In the genomic region with DNA sequence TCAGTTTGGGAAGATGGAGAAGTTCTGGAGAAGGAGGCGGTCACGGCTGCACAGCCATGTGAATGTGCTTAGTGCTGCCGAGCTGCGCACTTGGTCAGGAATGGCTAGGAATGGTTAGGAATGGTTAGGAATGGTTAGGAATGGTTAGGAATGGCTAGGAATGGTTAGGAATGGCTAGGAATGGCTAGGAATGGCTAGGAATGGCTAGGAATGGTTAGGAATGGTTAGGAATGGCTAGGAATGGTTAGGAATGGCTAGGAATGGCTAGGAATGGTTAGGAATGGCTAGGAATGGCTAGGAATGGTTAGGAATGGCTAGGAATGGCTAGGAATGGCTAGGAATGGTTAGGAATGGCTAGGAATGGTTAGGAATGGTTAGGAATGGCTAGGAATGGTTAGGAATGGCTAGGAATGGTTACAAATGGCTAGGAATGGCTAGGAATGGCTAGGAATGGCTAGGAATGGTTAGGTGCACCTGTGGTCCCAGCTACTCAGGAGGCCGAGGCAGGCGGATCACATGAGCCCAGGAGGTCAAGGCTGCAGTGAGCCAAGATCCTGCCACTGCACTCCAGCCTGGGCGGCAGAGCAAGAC, we compare ENCODE assay signal across 5 cellular contexts.
DNase-seq lines count a peak whose midpoint lies in the region; ATAC-seq, FAIRE-seq and TF ChIP-seq lines count a peak whose summit lies in the region.
"Not testable (repeated sequence)": the region's sequence is repeated elsewhere in the genome, so short reads cannot be mapped to it uniquely, and the experiment has no call there.

No MANE protein-coding gene starts in this region.

- not testable (repeated sequence) for H3K4ac ChIP-seq in H1 (replicated peaks; ENCODE audit: insufficient read length, low read depth, low read length)

- H3K27me3 ChIP-seq in GM12878 (replicated peaks in 1 of 2; ENCODE audit: control insufficient read depth in 2 of 2, insufficient read depth in 2 of 2, low read length in 1 of 2); H1 (replicated peaks in 1 of 4; ENCODE audit: control insufficient read depth in 3 of 4, extremely low read depth in 1 of 4, insufficient read depth in 3 of 4, low read length in 3 of 4): not testable (repeated sequence)

- H3K4me3 Mint-ChIP-seq in activated CD8-positive, alpha-beta T cell treated with anti-CD3 and anti-CD28 coated beads, Interleukin-2, amount 10 ng/mL, durations not matched to agents 7 days and 5 days; activated naive CD4-positive, alpha-beta T cell treated with anti-CD3 and anti-CD28 coated beads, Interleukin-2, amount 10 ng/mL, durations not matched to agents 7 days and 5 days; stimulated activated effector memory CD8-positive, alpha-beta T cell treated with anti-CD3 and anti-CD28 coated beads, Interleukin-12 subunit alpha, Interleukin-12 subunit beta, amount 100 ng/mL, for 72 hours: not testable (repeated sequence)

- H3K36me3 Mint-ChIP-seq in activated CD8-positive, alpha-beta T cell treated with anti-CD3 and anti-CD28 coated beads, Interleukin-2, amount 10 ng/mL, durations not matched to agents 7 days and 5 days (ENCODE audit: low read depth); activated naive CD4-positive, alpha-beta T cell treated with anti-CD3 and anti-CD28 coated beads, Interleukin-2, amount 10 ng/mL, durations not matched to agents 7 days and 5 days: not testable (repeated sequence)
- peaks cover 14% of the 10 kb centered on the region for H3K36me3 Mint-ChIP-seq in stimulated activated effector memory CD8-positive, alpha-beta T cell treated with anti-CD3 and anti-CD28 coated beads, Interleukin-12 subunit alpha, Interleukin-12 subunit beta, amount 100 ng/mL, for 72 hours

- WGBS in GM12878 (ENCODE audit: insufficient coverage, insufficient replicate concordance, low lambda C conversion rate, missing lambda C conversion rate), result 56% methylated on average over 7 of the region's 7 CpGs
- 87% methylated on average over 7 of the region's 7 CpGs; no CpG with 5 or more reads in 1 of the 2 experiments for WGBS in H1 (ENCODE audit: extremely low coverage in 1 of 2, insufficient coverage in 1 of 2, insufficient read length in 1 of 2, insufficient replicate concordance in 2 of 2, low coverage in 1 of 2, low lambda C conversion rate in 2 of 2, missing lambda C conversion rate in 1 of 2), 2 experiments

- intact Hi-C loops in GM12878 (cut with micrococcal nuclease; ENCODE audit: unreplicated experiment), result not testable (repeated sequence)

- POLR2A ChIA-PET in activated CD8-positive, alpha-beta T cell treated with anti-CD3 and anti-CD28 coated beads, Interleukin-2, amount 10 ng/mL, durations not matched to agents 7 days and 5 days (lab: Charles Lee); GM12878 (lab: Charles Lee); H1 (lab: Charles Lee; ENCODE audit: partially characterized antibody): not testable (repeated sequence)

- in situ Hi-C loops in GM12878 (cut with MboI), result not testable (repeated sequence)

- H3K18ac ChIP-seq in H1 (ENCODE audit: extremely low read depth, low read length), result not testable (repeated sequence)

- SMC1A ChIA-PET in GM12878 (lab: Charles Lee; ENCODE audit: uncharacterized antibody, unreplicated experiment), result not testable (repeated sequence)

- TF ChIP-seq EP300 in GM12878 (IDR thresholded peaks at IDR 0.05; ENCODE audit: borderline replicate concordance in 1 of 2, control insufficient read depth in 1 of 2, low read depth in 2 of 2, low read length in 2 of 2); H1 (IDR thresholded peaks at IDR 0.05; ENCODE audit: borderline replicate concordance in 1 of 2, low read depth in 2 of 2, low read length in 2 of 2): not testable (repeated sequence)

- CTCF ChIA-PET in activated CD8-positive, alpha-beta T cell treated with anti-CD3 and anti-CD28 coated beads, Interleukin-2, amount 10 ng/mL, durations not matched to agents 7 days and 5 days (lab: Charles Lee); activated naive CD4-positive, alpha-beta T cell treated with anti-CD3 and anti-CD28 coated beads, Interleukin-2, amount 10 ng/mL, durations not matched to agents 7 days and 5 days (lab: Charles Lee); GM12878 (lab: Yijun Ruan, JAX); H1 (lab: Charles Lee; ENCODE audit: partially characterized antibody): not testable (repeated sequence)

- not testable (repeated sequence) for H3K9me3 Mint-ChIP-seq in activated CD8-positive, alpha-beta T cell treated with anti-CD3 and anti-CD28 coated beads, Interleukin-2, amount 10 ng/mL, durations not matched to agents 7 days and 5 days (ENCODE audit: insufficient read depth); activated naive CD4-positive, alpha-beta T cell treated with anti-CD3 and anti-CD28 coated beads, Interleukin-2, amount 10 ng/mL, durations not matched to agents 7 days and 5 days; stimulated activated effector memory CD8-positive, alpha-beta T cell treated with anti-CD3 and anti-CD28 coated beads, Interleukin-12 subunit alpha, Interleukin-12 subunit beta, amount 100 ng/mL, for 72 hours

- H3K27ac ChIP-seq in GM12878 (ENCODE audit: control insufficient read depth, insufficient read depth); H1 (ENCODE audit: low read depth, low read length): not testable (repeated sequence)

- FAIRE-seq in GM12878 (lab: Jason Lieb, UNC); H1 (lab: Jason Lieb, UNC): not testable (repeated sequence)

- H3K9ac ChIP-seq in GM12878 (ENCODE audit: control insufficient read depth, insufficient read depth, low read length); H1 (replicated peaks in 1 of 4; ENCODE audit: extremely low read depth in 1 of 4, low read depth in 3 of 4, low read length in 3 of 4): not testable (repeated sequence)

- not testable (repeated sequence) for ATAC-seq in activated CD8-positive, alpha-beta T cell treated with anti-CD3 and anti-CD28 coated beads, Interleukin-2, amount 10 ng/mL, durations not matched to agents 7 days and 5 days; GM12878; stimulated activated effector memory CD8-positive, alpha-beta T cell treated with anti-CD3 and anti-CD28 coated beads, Interleukin-12 subunit alpha, Interleukin-12 subunit beta, amount 100 ng/mL, for 72 hours

- H3K9me3 ChIP-seq in GM12878 (replicated peaks; ENCODE audit: control insufficient read depth, insufficient read depth, low read length); H1 (ENCODE audit: insufficient read depth in 2 of 2, low read depth in 1 of 2, low read length in 1 of 2): not testable (repeated sequence)

- not testable (repeated sequence) for H2BK15ac ChIP-seq in H1 (ENCODE audit: low read length)

- H3K4me2 ChIP-seq in GM12878 (ENCODE audit: control insufficient read depth, insufficient read depth); H1 (ENCODE audit: insufficient read depth in 1 of 2, low read depth in 2 of 2, low read length in 2 of 2): not testable (repeated sequence)

- not testable (repeated sequence) for H4K5ac ChIP-seq in H1 (ENCODE audit: insufficient read length, low read depth, low read length)

- RAD21 ChIA-PET in GM12878 (lab: Charles Lee; ENCODE audit: unreplicated experiment), result not testable (repeated sequence)

- TF ChIP-seq RAD21 in GM12878 (IDR thresholded peaks at IDR 0.05; ENCODE audit: insufficient read depth, low read depth, low read length); H1 (IDR thresholded peaks at IDR 0.05 in 1 of 2, conservative IDR thresholded peaks at IDR 0.05 in 1 of 2; ENCODE audit: low read depth in 2 of 2, low read length in 2 of 2): not testable (repeated sequence)

- BruUV-seq in GM12878 (replicated peaks; lab: Mats Ljungman, UMichigan), result not testable (repeated sequence)

- not testable (repeated sequence) for H3K36me3 ChIP-seq in GM12878 (ENCODE audit: control insufficient read depth in 2 of 2, insufficient read depth in 2 of 2, low read length in 1 of 2); H1 (ENCODE audit: control insufficient read depth in 2 of 4, insufficient read depth in 4 of 4, low read length in 3 of 4)

- H3K4me3 ChIP-seq in GM12878; H1 (ENCODE audit: extremely low read depth in 1 of 4, insufficient read depth in 2 of 4, low read depth in 3 of 4, low read length in 4 of 4): not testable (repeated sequence)

- peak overlapping the region; percentile 15 for H4K91ac ChIP-seq in H1 (replicated peaks; ENCODE audit: insufficient read length, low read length)

- not testable (repeated sequence) for H3K79me1 ChIP-seq in H1 (ENCODE audit: low read depth, low read length)

- not testable (repeated sequence) for H2BK120ac ChIP-seq in H1 (replicated peaks; ENCODE audit: low read depth, low read length)

- H3K4me1 Mint-ChIP-seq in activated CD8-positive, alpha-beta T cell treated with anti-CD3 and anti-CD28 coated beads, Interleukin-2, amount 10 ng/mL, durations not matched to agents 7 days and 5 days (ENCODE audit: low read depth); activated naive CD4-positive, alpha-beta T cell treated with anti-CD3 and anti-CD28 coated beads, Interleukin-2, amount 10 ng/mL, durations not matched to agents 7 days and 5 days; stimulated activated effector memory CD8-positive, alpha-beta T cell treated with anti-CD3 and anti-CD28 coated beads, Interleukin-12 subunit alpha, Interleukin-12 subunit beta, amount 100 ng/mL, for 72 hours: not testable (repeated sequence)

- DNase-seq in activated CD8-positive, alpha-beta T cell treated with anti-CD3 and anti-CD28 coated beads, Interleukin-2, amount 10 ng/mL, durations not matched to agents 7 days and 5 days; activated naive CD4-positive, alpha-beta T cell treated with anti-CD3 and anti-CD28 coated beads, Interleukin-2, amount 10 ng/mL, durations not matched to agents 7 days and 5 days; GM12878 (ENCODE audit: low read depth, low spot score); H1 (ENCODE audit: low read depth in 1 of 2, low spot score in 2 of 2); stimulated activated effector memory CD8-positive, alpha-beta T cell treated with anti-CD3 and anti-CD28 coated beads, Interleukin-12 subunit alpha, Interleukin-12 subunit beta, amount 100 ng/mL, for 72 hours (ENCODE audit: low spot score in 2 of 2): not testable (repeated sequence)

- peak overlapping the region; percentile 54 for H3K27ac Mint-ChIP-seq in activated CD8-positive, alpha-beta T cell treated with anti-CD3 and anti-CD28 coated beads, Interleukin-2, amount 10 ng/mL, durations not matched to agents 7 days and 5 days
- peak overlapping the region; percentile 62 for H3K27ac Mint-ChIP-seq in activated naive CD4-positive, alpha-beta T cell treated with anti-CD3 and anti-CD28 coated beads, Interleukin-2, amount 10 ng/mL, durations not matched to agents 7 days and 5 days
- H3K27ac Mint-ChIP-seq in stimulated activated effector memory CD8-positive, alpha-beta T cell treated with anti-CD3 and anti-CD28 coated beads, Interleukin-12 subunit alpha, Interleukin-12 subunit beta, amount 100 ng/mL, for 72 hours, result peak overlapping the region; percentile 93

- not testable (repeated sequence) for H3K23me2 ChIP-seq in H1 (ENCODE audit: low read depth, low read length)

- H3K79me2 ChIP-seq in GM12878 (ENCODE audit: control insufficient read depth, insufficient read depth, low read length); H1 (ENCODE audit: control insufficient read depth in 1 of 2, insufficient read depth in 2 of 2, low read length in 2 of 2): not testable (repeated sequence)

- not testable (repeated sequence) for H2BK20ac ChIP-seq in H1 (ENCODE audit: low read length)

- not testable (repeated sequence) for H4K8ac ChIP-seq in H1 (ENCODE audit: extremely low read depth, insufficient read depth, low read length)

- TF ChIP-seq CTCF in GM12878 (IDR thresholded peaks at IDR 0.05 in 2 of 3, conservative IDR thresholded peaks at IDR 0.05 in 1 of 3; ENCODE audit: control insufficient read depth in 2 of 3, extremely low read depth in 1 of 3, insufficient read depth in 1 of 3, low read depth in 3 of 3, low read length in 3 of 3); H1 (IDR thresholded peaks at IDR 0.05; ENCODE audit: control extremely low read depth in 1 of 3, insufficient read depth in 1 of 3, low read depth in 1 of 3, low read length in 3 of 3): not testable (repeated sequence)

- not testable (repeated sequence) for TF ChIP-seq POLR2A in GM12878 (IDR thresholded peaks at IDR 0.05; ENCODE audit: low read depth, low read length); H1 (IDR thresholded peaks at IDR 0.05; ENCODE audit: control extremely low read depth in 1 of 2, low read depth in 2 of 2, low read length in 2 of 2)

- not testable (repeated sequence) for H3K56ac ChIP-seq in H1 (replicated peaks; ENCODE audit: insufficient read length, low read depth, low read length)

- not testable (repeated sequence) for H2AK5ac ChIP-seq in H1 (ENCODE audit: low read depth, low read length)

- not testable (repeated sequence) for H3K23ac ChIP-seq in H1 (ENCODE audit: insufficient read length)

- not testable (repeated sequence) for H4K20me1 ChIP-seq in GM12878 (ENCODE audit: control insufficient read depth, insufficient read depth); H1 (replicated peaks in 1 of 2; ENCODE audit: control insufficient read depth in 1 of 2, insufficient read depth in 2 of 2, low read length in 2 of 2)

- not testable (repeated sequence) for H2AFZ ChIP-seq in GM12878 (ENCODE audit: control insufficient read depth, low read depth, low read length); H1 (ENCODE audit: low read length)

- not testable (repeated sequence) for H2BK5ac ChIP-seq in H1 (ENCODE audit: low read depth, low read length)

- H2BK12ac ChIP-seq in H1 (ENCODE audit: low read depth, low read length), result not testable (repeated sequence)

- H3K14ac ChIP-seq in H1 (ENCODE audit: insufficient read length), result not testable (repeated sequence)

- H3K4me1 ChIP-seq in GM12878 (ENCODE audit: control insufficient read depth, insufficient read depth, low read length); H1 (replicated peaks in 1 of 4; ENCODE audit: control insufficient read depth in 3 of 4, insufficient read depth in 4 of 4, low read length in 3 of 4): not testable (repeated sequence)

- H3K27me3 Mint-ChIP-seq in activated CD8-positive, alpha-beta T cell treated with anti-CD3 and anti-CD28 coated beads, Interleukin-2, amount 10 ng/mL, durations not matched to agents 7 days and 5 days (ENCODE audit: low read depth); activated naive CD4-positive, alpha-beta T cell treated with anti-CD3 and anti-CD28 coated beads, Interleukin-2, amount 10 ng/mL, durations not matched to agents 7 days and 5 days: not testable (repeated sequence)
